In the genomic region with DNA sequence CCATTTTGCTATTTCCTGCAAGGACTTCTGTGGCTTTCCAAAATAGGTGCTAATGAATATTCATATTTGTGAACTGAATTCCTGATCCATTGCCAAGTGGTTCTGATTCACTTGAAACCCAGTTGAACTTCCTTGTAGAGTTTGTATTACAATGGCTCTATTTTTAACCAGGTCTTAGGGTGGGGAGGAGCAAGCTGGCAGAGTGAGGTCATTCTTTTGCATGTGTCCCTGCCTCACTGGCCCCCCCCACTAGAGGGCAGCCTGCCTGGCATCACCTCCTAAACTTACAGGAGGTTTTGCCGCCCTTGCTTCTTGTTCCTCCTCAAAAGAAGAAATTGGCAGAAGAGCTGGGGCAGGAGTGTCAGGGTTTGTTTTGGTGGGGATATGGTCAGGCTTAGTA, we compare ENCODE assay signal across 8 cellular contexts. TPM values are rescaled to one million over a fixed set of nuclear protein-coding genes. Genes with fewer than 3 reads are reported as not detected.
DNase-seq lines count a peak whose midpoint lies in the region; ATAC-seq and TF ChIP-seq lines count a peak whose summit lies in the region.

No MANE protein-coding gene starts in this region.

- TF ChIP-seq POLR2A in adrenal gland (IDR thresholded peaks at IDR 0.05) = no peak

- peak; percentile 52 for DNase-seq in DMS53 treated with DMSO at 0.1 percent for 48 hours (lab: John Stamatoyannopoulos, UW; ENCODE audit: unreplicated experiment)
- peak; percentile 37 for DNase-seq in T follicular helper cell (ENCODE audit: low read depth)
- peak; percentile 50 to 80 (median 70) for DNase-seq in adrenal gland
- peak; percentile 46 to 61 (median 57) for DNase-seq in immature natural killer cell
- peak in 2 of 3 experiments; percentile 27 to 41 for DNase-seq in stimulated activated CD4-positive, alpha-beta T cell treated with anti-CD3 and anti-CD28 coated beads, TNF-alpha, amount 100 ng/mL, for 4 hours (ENCODE audit: low read depth in 3 of 3)

- no peaks in the 10 kb centered on the region for H3K36me3 Mint-ChIP-seq in immature natural killer cell

- intact Hi-C loops in adrenal gland (cut with DNase I) = no loop called here

- 50 to 100% (median 70%) methylated on average over 1 of the region's 1 CpG for WGBS in adrenal gland, 4 donors

- H3K4me3 ChIP-seq in adrenal gland = no peak overlapping the region

- peaks cover 6 to 10% of the 10 kb centered on the region in 2 donors for H3K4me1 Mint-ChIP-seq in immature natural killer cell

- no peak overlapping the region for H3K27ac Mint-ChIP-seq in immature natural killer cell

- H3K9me3 Mint-ChIP-seq in immature natural killer cell = no peaks in the 10 kb centered on the region

- TF ChIP-seq CTCF in adrenal gland (IDR thresholded peaks at IDR 0.05) = peak; percentile 8 to 43 (median 28)

- H3K27ac ChIP-seq in adrenal gland = no peak overlapping the region

- H3K4me1 ChIP-seq in adrenal gland (replicated peaks in 1 of 2) = peaks cover 0 to 17% of the 10 kb centered on the region in 2 donors

- H3K9me3 ChIP-seq in adrenal gland (replicated peaks in 1 of 3) = no peaks in the 10 kb centered on the region

- H3K27me3 Mint-ChIP-seq in immature natural killer cell (ENCODE audit: low read depth in 3 of 3) = peaks cover 0 to 2% (median 0%) of the 10 kb centered on the region in 3 donors

- H3K4me3 Mint-ChIP-seq in immature natural killer cell = no peak overlapping the region

- no peaks in the 10 kb centered on the region for H3K36me3 ChIP-seq in adrenal gland (replicated peaks in 1 of 2)

- H3K27me3 ChIP-seq in adrenal gland = no peaks in the 10 kb centered on the region

- ATAC-seq in HG02852 (IDR thresholded peaks at IDR 0.05; ENCODE audit: unreplicated experiment) (peak; percentile 51), HG02623 (IDR thresholded peaks at IDR 0.05; ENCODE audit: unreplicated experiment) (no peak), HG02938 (IDR thresholded peaks at IDR 0.05; ENCODE audit: unreplicated experiment) (no peak)

RNA-seq across cellular contexts. Expression of gene PTTG2, which starts 10.5 kb away (rescaled TPM):
- 1 to 10 TPM in 1 of 8 donors, under 1 TPM in 2, not detected in 5; 0.32 to 1.2 (median 0.34) TPM for total RNA-seq in adrenal gland
- polyA plus RNA-seq in adrenal gland (under 1 TPM in 1 of 3 donors, not detected in 2; 0.13 TPM), immature natural killer cell (not detected)
